Comparison of ENCODE assay signal across 30 cellular contexts in the genomic region with DNA sequence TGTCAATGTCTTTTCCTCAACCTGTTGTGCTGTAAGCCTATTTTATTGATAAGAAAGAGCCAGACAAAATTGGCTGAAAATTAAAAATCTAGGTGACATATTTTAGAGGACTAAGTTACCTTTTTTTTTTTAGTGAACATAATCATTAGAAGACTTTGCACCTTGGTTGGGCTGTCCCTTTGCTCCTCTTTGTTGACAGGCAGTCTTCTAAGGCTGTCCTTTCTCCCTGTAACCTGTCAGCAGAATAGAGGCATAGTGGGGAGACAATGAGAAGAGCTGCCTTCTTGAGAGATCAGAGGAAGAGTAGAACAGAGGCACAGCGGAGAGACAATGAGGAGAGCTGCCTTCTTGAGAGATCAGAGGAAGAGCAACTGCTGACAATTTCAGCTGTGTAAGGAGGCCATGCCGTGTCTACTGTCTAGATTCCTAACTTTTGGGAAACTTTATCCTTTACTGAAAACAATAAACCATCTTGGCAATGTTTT.
"Had no signal": no experiment of that assay in that cellular context is flagged by ENCODE, and none has a peak within 500 bp of the region (broad histone marks: within the 10 kb centered on the region; RNA-seq: fewer than 3 reads in every experiment).

No MANE protein-coding gene starts in this region.

- ATAC-seq: activated naive CD4-positive, alpha-beta T cell treated with anti-CD3 and anti-CD28 coated beads, Interleukin-2, amount 50 U/mL, for 72 hours; activated T-cell treated with anti-CD3 and anti-CD28 coated beads, Interleukin-2, amount 50 U/mL, for 72 hours had no signal

- H3K27ac Mint-ChIP-seq: activated CD4-positive, alpha-beta memory T cell treated with anti-CD3 and anti-CD28 coated beads, Interleukin-2, amount 10 ng/mL, durations not matched to agents 7 days and 5 days; activated CD4-positive, alpha-beta T cell treated with anti-CD3 and anti-CD28 coated beads, Interleukin-2, amount 10 ng/mL, durations not matched to agents 7 days and 5 days; activated naive CD4-positive, alpha-beta T cell treated with anti-CD3 and anti-CD28 coated beads, Interleukin-2, amount 10 ng/mL, durations not matched to agents 7 days and 5 days; activated naive CD4-positive, alpha-beta T cell treated with anti-CD3 and anti-CD28 coated beads, Interleukin-2, amount 50 U/mL, for 72 hours; activated naive CD8-positive, alpha-beta T cell treated with anti-CD3 and anti-CD28 coated beads, Interleukin-2, amount 10 ng/mL, durations not matched to agents 7 days and 5 days; activated T-cell treated with anti-CD3 and anti-CD28 coated beads, Interleukin-2, amount 50 U/mL, for 24 hours; activated T-cell treated with anti-CD3 and anti-CD28 coated beads, Interleukin-2, amount 50 U/mL, for 72 hours; brain had no signal

- H3K27me3 Mint-ChIP-seq: activated CD4-positive, alpha-beta memory T cell treated with anti-CD3 and anti-CD28 coated beads, Interleukin-2, amount 10 ng/mL, durations not matched to agents 7 days and 5 days; activated CD4-positive, alpha-beta T cell treated with anti-CD3 and anti-CD28 coated beads, Interleukin-2, amount 10 ng/mL, durations not matched to agents 7 days and 5 days; activated naive CD4-positive, alpha-beta T cell treated with anti-CD3 and anti-CD28 coated beads, Interleukin-2, amount 10 ng/mL, durations not matched to agents 7 days and 5 days; activated T-cell treated with anti-CD3 and anti-CD28 coated beads, Interleukin-2, amount 50 U/mL, for 24 hours; brain had no signal

- H3K36me3 ChIP-seq: ascending aorta, breast epithelium, cardiac muscle cell, colonic mucosa, esophagus squamous epithelium had no signal

- H3K4me1 Mint-ChIP-seq: activated CD4-positive, alpha-beta memory T cell treated with anti-CD3 and anti-CD28 coated beads, Interleukin-2, amount 10 ng/mL, durations not matched to agents 7 days and 5 days; activated CD4-positive, alpha-beta T cell treated with anti-CD3 and anti-CD28 coated beads, Interleukin-2, amount 10 ng/mL, durations not matched to agents 7 days and 5 days; activated naive CD4-positive, alpha-beta T cell treated with anti-CD3 and anti-CD28 coated beads, Interleukin-2, amount 10 ng/mL, durations not matched to agents 7 days and 5 days; activated naive CD8-positive, alpha-beta T cell treated with anti-CD3 and anti-CD28 coated beads, Interleukin-2, amount 10 ng/mL, durations not matched to agents 7 days and 5 days had no signal

- H3K27ac ChIP-seq: ascending aorta, breast epithelium, cardiac muscle cell, colonic mucosa, epithelial cell of prostate, esophagus squamous epithelium had no signal

- DNase-seq: activated CD4-positive, alpha-beta memory T cell treated with anti-CD3 and anti-CD28 coated beads, Interleukin-2, amount 10 ng/mL, durations not matched to agents 7 days and 5 days; activated CD4-positive, alpha-beta T cell treated with anti-CD3 and anti-CD28 coated beads for 1 hour; activated CD4-positive, alpha-beta T cell treated with anti-CD3 and anti-CD28 coated beads for 4 hours; activated CD4-positive, alpha-beta T cell treated with anti-CD3 and anti-CD28 coated beads, Interleukin-2, amount 10 ng/mL, durations not matched to agents 7 days and 5 days; activated CD4-positive, alpha-beta T cell treated with anti-CD3 and anti-CD28 coated beads, Interleukin-2, amount 50 U/mL, for 4 hours; activated CD8-positive, alpha-beta memory T cell treated with anti-CD3 and anti-CD28 coated beads, Interleukin-2, amount 50 U/mL, for 48 hours; activated gamma-delta T cell; activated naive CD4-positive, alpha-beta T cell; activated naive CD4-positive, alpha-beta T cell treated with anti-CD3 and anti-CD28 coated beads, Interleukin-2, amount 10 ng/mL, durations not matched to agents 7 days and 5 days; activated naive CD8-positive, alpha-beta T cell treated with anti-CD3 and anti-CD28 coated beads, Interleukin-2, amount 10 ng/mL, durations not matched to agents 7 days and 5 days; activated T-cell treated with anti-CD3 and anti-CD28 coated beads for 4 hours; activated T-cell treated with anti-CD3 and anti-CD28 coated beads, Interleukin-2, amount 50 U/mL, for 24 hours; activated T-cell treated with anti-CD3 and anti-CD28 coated beads, Interleukin-2, amount 50 U/mL, for 72 hours; central memory CD4-positive, alpha-beta T cell; cerebellar nuclear complex; colonic mucosa; effector CD8-positive, alpha-beta T cell; esophagus squamous epithelium; foreskin fibroblast; head of caudate nucleus; T-helper 2 cell had no signal

- H3K27me3 ChIP-seq: ascending aorta, breast epithelium, cardiac muscle cell, colonic mucosa, esophagus squamous epithelium had no signal

- H3K4me1 ChIP-seq: ascending aorta, breast epithelium, colonic mucosa, esophagus squamous epithelium had no signal

- H3K9me3 Mint-ChIP-seq: activated CD4-positive, alpha-beta memory T cell treated with anti-CD3 and anti-CD28 coated beads, Interleukin-2, amount 10 ng/mL, durations not matched to agents 7 days and 5 days; activated CD4-positive, alpha-beta T cell treated with anti-CD3 and anti-CD28 coated beads, Interleukin-2, amount 10 ng/mL, durations not matched to agents 7 days and 5 days; activated naive CD4-positive, alpha-beta T cell treated with anti-CD3 and anti-CD28 coated beads, Interleukin-2, amount 10 ng/mL, durations not matched to agents 7 days and 5 days; activated naive CD4-positive, alpha-beta T cell treated with anti-CD3 and anti-CD28 coated beads, Interleukin-2, amount 50 U/mL, for 72 hours; activated naive CD8-positive, alpha-beta T cell treated with anti-CD3 and anti-CD28 coated beads, Interleukin-2, amount 10 ng/mL, durations not matched to agents 7 days and 5 days; activated T-cell treated with anti-CD3 and anti-CD28 coated beads, Interleukin-2, amount 50 U/mL, for 24 hours; activated T-cell treated with anti-CD3 and anti-CD28 coated beads, Interleukin-2, amount 50 U/mL, for 72 hours; brain had no signal

- H3K4me3 ChIP-seq: ascending aorta, breast epithelium, cardiac muscle cell, colonic mucosa, esophagus squamous epithelium had no signal

- H3K9me3 ChIP-seq: ascending aorta, breast epithelium, colonic mucosa, esophagus squamous epithelium had no signal

- H3K36me3 Mint-ChIP-seq: activated naive CD4-positive, alpha-beta T cell treated with anti-CD3 and anti-CD28 coated beads, Interleukin-2, amount 10 ng/mL, durations not matched to agents 7 days and 5 days; activated naive CD4-positive, alpha-beta T cell treated with anti-CD3 and anti-CD28 coated beads, Interleukin-2, amount 50 U/mL, for 72 hours; activated naive CD8-positive, alpha-beta T cell treated with anti-CD3 and anti-CD28 coated beads, Interleukin-2, amount 10 ng/mL, durations not matched to agents 7 days and 5 days; brain had no signal

- H3K4me3 Mint-ChIP-seq: activated CD4-positive, alpha-beta memory T cell treated with anti-CD3 and anti-CD28 coated beads, Interleukin-2, amount 10 ng/mL, durations not matched to agents 7 days and 5 days; activated CD4-positive, alpha-beta T cell treated with anti-CD3 and anti-CD28 coated beads, Interleukin-2, amount 10 ng/mL, durations not matched to agents 7 days and 5 days; activated naive CD4-positive, alpha-beta T cell treated with anti-CD3 and anti-CD28 coated beads, Interleukin-2, amount 10 ng/mL, durations not matched to agents 7 days and 5 days; activated naive CD8-positive, alpha-beta T cell treated with anti-CD3 and anti-CD28 coated beads, Interleukin-2, amount 10 ng/mL, durations not matched to agents 7 days and 5 days; activated T-cell treated with anti-CD3 and anti-CD28 coated beads, Interleukin-2, amount 50 U/mL, for 24 hours; activated T-cell treated with anti-CD3 and anti-CD28 coated beads, Interleukin-2, amount 50 U/mL, for 72 hours; brain had no signal

- FAIRE-seq: endometrium, endothelial cell of umbilical vein, frontal cortex had no signal
